ENCODE assay signal across 21 cellular contexts in genomic region chr3:59535791-59536221, GRCh38.
A peak's percentile ranks its signal among the peaks of the same experiment; 100 is the strongest.
DNase-seq lines count a peak whose midpoint lies in the region; ATAC-seq and TF ChIP-seq lines count a peak whose summit lies in the region.
"Had no signal": no experiment of that assay in that cellular context is flagged by ENCODE, and none has a peak within 500 bp of the region (broad histone marks: within the 10 kb centered on the region; RNA-seq: fewer than 3 reads in every experiment).

No MANE protein-coding gene starts in this region.

- CTCF ChIA-PET in A673 (lab: Charles Lee), result no interaction called here

- DNase-seq in heart right ventricle (no peak), cardiac septum (ENCODE audit: low spot score) (no peak), adipocyte (ENCODE audit: low read depth) (peak; percentile 54), fibroblast of the aortic adventitia (ENCODE audit: low read depth) (peak; percentile 93), DMS53 treated with DMSO at 0.1 percent for 48 hours (lab: John Stamatoyannopoulos, UW; ENCODE audit: unreplicated experiment) (no peak), A673 (ENCODE audit: low spot score) (no peak)
- DNase-seq: activated CD4-positive, alpha-beta T cell treated with anti-CD3 and anti-CD28 coated beads for 1 hour; activated CD8-positive, alpha-beta memory T cell treated with anti-CD3 and anti-CD28 coated beads, Interleukin-2, amount 50 U/mL, for 4 hours; activated naive CD4-positive, alpha-beta T cell; effector CD8-positive, alpha-beta T cell; KG1; NCI-H1417 treated with DMSO at 0.1 percent for 48 hours; NCI-H345; NK-92 treated with Interleukin-12 subunit alpha and Interleukin-12 subunit beta, amount 100 ng/mL, for 24 hours; SHP77 treated with DMSO at 0.1 percent for 48 hours; trophoblast cell had no signal

- H3K9me3 ChIP-seq in heart right ventricle (no peaks in the 10 kb centered on the region), adipocyte (ENCODE audit: control insufficient read depth, low read length) (no peaks in the 10 kb centered on the region), A673 (ENCODE audit: low read depth, low read length, poor library complexity, severe bottlenecking) (no peaks in the 10 kb centered on the region)

- TF ChIP-seq CTCF in heart right ventricle (IDR thresholded peaks at IDR 0.05) (no peak), fibroblast of the aortic adventitia (IDR thresholded peaks at IDR 0.05; ENCODE audit: insufficient read depth, low read length) (no peak), A673 (conservative IDR thresholded peaks at IDR 0.05; ENCODE audit: low read depth, low read length) (no peak)

- peak in 5 of 8 donors; percentile 33 to 82 (median 73) for ATAC-seq in heart right ventricle
- ATAC-seq in GM19351 (IDR thresholded peaks at IDR 0.05; ENCODE audit: unreplicated experiment), result no peak
- no peak for ATAC-seq in HG02798 (IDR thresholded peaks at IDR 0.05; ENCODE audit: poor library complexity, unreplicated experiment)
- ATAC-seq: stimulated activated effector memory CD8-positive, alpha-beta T cell treated with anti-CD3 and anti-CD28 coated beads, Interleukin-12 subunit alpha, Interleukin-12 subunit beta, amount 100 ng/mL, for 72 hours had no signal

- H3K4me3 ChIP-seq in heart right ventricle, result no peak overlapping the region
- H3K4me3 ChIP-seq in adipocyte (ENCODE audit: low read length), result peak overlapping the region; percentile 7
- H3K4me3 ChIP-seq in fibroblast of the aortic adventitia (ENCODE audit: low read depth, low read length), result no peak overlapping the region
- H3K4me3 ChIP-seq in A673 (ENCODE audit: low read depth, low read length, poor library complexity, severe bottlenecking), result no peak overlapping the region
- H3K4me3 ChIP-seq: cardiac muscle cell, smooth muscle cell had no signal

- H3K9ac ChIP-seq in adipocyte (ENCODE audit: low read length), result no peak overlapping the region

- WGBS in heart right ventricle, 2 donors, result 9 to 25% methylated on average over 1 of the region's 1 CpG

- intact Hi-C loops in heart right ventricle (cut with DNase I) (no loop called here), cardiac septum (cut with DNase I) (no loop called here), A673 (cut with micrococcal nuclease; ENCODE audit: unreplicated experiment) (no loop called here)

- H3K27me3 ChIP-seq in heart right ventricle, result no peaks in the 10 kb centered on the region
- no peaks in the 10 kb centered on the region for H3K27me3 ChIP-seq in adipocyte (replicated peaks; ENCODE audit: control insufficient read depth, insufficient read depth, low read length)
- no peaks in the 10 kb centered on the region for H3K27me3 ChIP-seq in A673 (replicated peaks; ENCODE audit: insufficient read depth, low read depth, low read length, poor library complexity)
- H3K27me3 ChIP-seq: cardiac muscle cell had no signal

- no TSS peak for BruUV-seq in A673 (replicated peaks; lab: Mats Ljungman, UMichigan)

- H3K36me3 ChIP-seq in heart right ventricle (no peaks in the 10 kb centered on the region), adipocyte (ENCODE audit: control insufficient read depth, insufficient read depth, low read length, severe bottlenecking) (no peaks in the 10 kb centered on the region), A673 (ENCODE audit: insufficient read depth, low read length, poor library complexity, severe bottlenecking) (no peaks in the 10 kb centered on the region)
- H3K36me3 ChIP-seq: cardiac muscle cell had no signal

- H3K4me1 ChIP-seq in heart right ventricle (peaks cover 0 to 25% (median 4%) of the 10 kb centered on the region in 9 donors), adipocyte (ENCODE audit: control insufficient read depth, insufficient read depth, low read length) (peaks cover 25% of the 10 kb centered on the region), A673 (ENCODE audit: insufficient read depth, low read length, poor library complexity, severe bottlenecking) (no peaks in the 10 kb centered on the region)

- H3K27ac ChIP-seq in heart right ventricle, result peak overlapping the region in 5 of 10 donors; percentile 46 to 73 (median 59)
- H3K27ac ChIP-seq in A673 (ENCODE audit: low read depth, low read length, poor library complexity, severe bottlenecking), result no peak overlapping the region
- H3K27ac ChIP-seq: cardiac muscle cell had no signal

- POLR2A ChIA-PET in A673 (lab: Charles Lee; ENCODE audit: low non-redundant PET), result no interaction called here

Comparison
In these comparisons a context has a peak if more than half of its experiments do, and no peak if none do; other contexts are left out.
1. ATAC-seq: peak in heart right ventricle (5 of 8); none in GM19351 (single experiment) and HG02798 (single experiment).
2. DNase-seq: peak in adipocyte (single experiment) and fibroblast of the aortic adventitia (single experiment); none in heart right ventricle (0 of 2), cardiac septum (single experiment), DMS53 treated with DMSO at 0.1 percent for 48 hours (single experiment) and A673 (single experiment).